In the genomic region with DNA sequence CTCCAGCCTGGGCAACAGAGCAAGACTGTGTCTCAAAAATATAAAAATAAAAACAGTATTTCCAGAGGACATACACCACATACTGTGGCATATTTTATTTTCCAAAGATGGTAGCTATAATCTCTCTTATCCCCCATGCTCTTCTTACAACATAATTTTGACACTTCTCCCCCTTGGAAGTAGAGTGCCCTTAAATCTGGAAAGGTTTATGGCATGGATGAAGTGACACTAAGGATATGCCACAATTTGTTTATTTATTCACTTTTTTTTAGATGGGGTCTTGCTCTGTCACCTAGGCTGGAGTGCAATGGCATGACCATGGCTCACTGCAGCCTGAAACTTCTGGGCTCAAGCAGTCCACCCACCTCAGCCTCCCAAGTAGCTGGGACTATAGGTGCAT, we compare ENCODE assay signal across 11 cellular contexts.
"Had no signal": no experiment of that assay in that cellular context is flagged by ENCODE, and none has a peak within 500 bp of the region (broad histone marks: within the 10 kb centered on the region; RNA-seq: fewer than 3 reads in every experiment).

No MANE protein-coding gene starts in this region.

- DNase-seq: GM23248, GOT3, H7, H9, HCEC 1CT, HFFc6 had no signal

- ATAC-seq: GM23338, HCT116 had no signal

- H3K4me2 ChIP-seq: GM23338 had no signal

- H3K9ac ChIP-seq: GM23248 had no signal

- H3K4me3 ChIP-seq: GM23248, GM23338, HAP-1 had no signal

- FAIRE-seq: H1, H54 had no signal

- H3K27ac ChIP-seq: GM23248 had no signal

- H3K36me3 ChIP-seq: HAP-1 had no signal

- H2AFZ ChIP-seq: GM23248, GM23338 had no signal

- H3K9me3 ChIP-seq: HAP-1 had no signal
